ENCODE assay signal across 8 cellular contexts in genomic region chr15:48810414-48811324, GRCh38. TPM values are rescaled to one million over a fixed set of nuclear protein-coding genes. Genes with fewer than 3 reads are reported as not detected.
DNase-seq lines count a peak whose midpoint lies in the region; ATAC-seq and TF ChIP-seq lines count a peak whose summit lies in the region.

Gene CEP152 (minus strand): TSS chr15:48811069. CDS start chr15:48805649, 5,420 bp downstream.

- H3K4me2 ChIP-seq in KMS-11 = peak within 1 kb of the TSS; percentile 82

- H4K20me1 ChIP-seq in KMS-11 (ENCODE audit: insufficient read depth) = no peaks in the 10 kb centered on the region

- peak within 1 kb of the TSS; percentile 93 for H3K9ac ChIP-seq in KMS-11
- peak within 1 kb of the TSS; percentile 50 for H3K9ac ChIP-seq in muscle layer of colon (ENCODE audit: low read length)

- H3K4me3 Mint-ChIP-seq in activated T-cell treated with anti-CD3 and anti-CD28 coated beads, Interleukin-2, amount 50 U/mL, for 24 hours = peak within 1 kb of the TSS; percentile 96

- ATAC-seq in GM21786 (IDR thresholded peaks at IDR 0.05; ENCODE audit: unreplicated experiment) (peak; percentile 96), Panc1 (peak; percentile 99), esophagus mucosa (peak; percentile 100)

- H3K36me3 ChIP-seq in KMS-11 (ENCODE audit: insufficient read depth) = no peaks in the 10 kb centered on the region
- no peaks in the 10 kb centered on the region for H3K36me3 ChIP-seq in Panc1 (ENCODE audit: control insufficient read depth, insufficient read depth, low read length)
- no peaks in the 10 kb centered on the region for H3K36me3 ChIP-seq in muscle layer of colon (ENCODE audit: insufficient read depth, low read length)

- POLR2A ChIA-PET in Panc1 (lab: Charles Lee) = interaction anchor here (0.5 to 0.6 kb wide), 2 partner anchors 42 to 109 kb away, joined by 4 read pairs; no protein-coding TSS in a partner anchor

- H3K9me3 Mint-ChIP-seq in activated T-cell treated with anti-CD3 and anti-CD28 coated beads, Interleukin-2, amount 50 U/mL, for 24 hours = no peaks in the 10 kb centered on the region

- H3K79me2 ChIP-seq in KMS-11 (ENCODE audit: insufficient read depth, low read depth) = peaks cover 42% of the 10 kb centered on the region; the same call in 1 of the 2 replicates

- H3K27ac ChIP-seq in KMS-11 (peak within 1 kb of the TSS; percentile 74), Panc1 (ENCODE audit: low read length) (peak within 1 kb of the TSS; percentile 92), muscle layer of colon (ENCODE audit: low read depth, low read length) (peak within 1 kb of the TSS; percentile 45)

- peak within 1 kb of the TSS; percentile 67 for H3K4me3 ChIP-seq in KMS-11 (IDR thresholded peaks at IDR 0.05; ENCODE audit: insufficient read depth, low read depth, low read length)
- peak within 1 kb of the TSS; percentile 97 to 100 for H3K4me3 ChIP-seq in Panc1 (ENCODE audit: low read depth in 2 of 2, low read length in 2 of 2)
- H3K4me3 ChIP-seq in muscle layer of colon (ENCODE audit: low read depth in 1 of 2, low read length in 2 of 2) = peak within 1 kb of the TSS; percentile 69 to 96

- peaks cover 26% of the 10 kb centered on the region for H3K36me3 Mint-ChIP-seq in activated T-cell treated with anti-CD3 and anti-CD28 coated beads, Interleukin-2, amount 50 U/mL, for 24 hours (ENCODE audit: low read depth)

- CTCF ChIA-PET in Panc1 (lab: Charles Lee) = no interaction called here

- H3K27ac Mint-ChIP-seq in activated T-cell treated with anti-CD3 and anti-CD28 coated beads, Interleukin-2, amount 50 U/mL, for 24 hours = peak within 1 kb of the TSS; percentile 96

- peak within 1 kb of the TSS; percentile 91 for H2AFZ ChIP-seq in KMS-11 (ENCODE audit: low read depth)

- peaks cover 3% of the 10 kb centered on the region for H3K27me3 Mint-ChIP-seq in activated T-cell treated with anti-CD3 and anti-CD28 coated beads, Interleukin-2, amount 50 U/mL, for 24 hours

- H3K27me3 ChIP-seq in KMS-11 (ENCODE audit: insufficient read depth, low read depth) = no peaks in the 10 kb centered on the region
- no peaks in the 10 kb centered on the region; the same call in 1 of the 2 replicates for H3K27me3 ChIP-seq in Panc1 (ENCODE audit: control insufficient read depth, insufficient read depth, low read length)
- no peaks in the 10 kb centered on the region for H3K27me3 ChIP-seq in muscle layer of colon (ENCODE audit: control insufficient read depth in 1 of 2, insufficient read depth in 2 of 2, low read length in 2 of 2)

- intact Hi-C loops in Panc1 (cut with micrococcal nuclease; ENCODE audit: unreplicated experiment) = no loop called here

- H3K9me3 ChIP-seq in Panc1 (ENCODE audit: control insufficient read depth, insufficient read depth, low read depth, low read length) = no peaks in the 10 kb centered on the region
- no peaks in the 10 kb centered on the region for H3K9me3 ChIP-seq in muscle layer of colon (ENCODE audit: low read length)

- H3K4me1 ChIP-seq in KMS-11 (ENCODE audit: low read depth, poor library complexity, severe bottlenecking) (peaks cover 29% of the 10 kb centered on the region), Panc1 (ENCODE audit: control insufficient read depth, insufficient read depth, low read length) (peaks cover 16% of the 10 kb centered on the region), muscle layer of colon (ENCODE audit: insufficient read depth, low read length) (peaks cover 6% of the 10 kb centered on the region)

- in situ Hi-C loops in Panc1 (cut with HindIII; ENCODE audit: low pct_unique_long_range_greater_than_20kb, low sequenced_read_pairs) = no loop called here

- peak; percentile 90 for DNase-seq in DMS79 treated with DMSO at 0.1 percent for 48 hours (lab: John Stamatoyannopoulos, UW)
- DNase-seq in Panc1 (ENCODE audit: low read depth, low spot score) = peak; percentile 99
- DNase-seq in activated T-cell treated with anti-CD3 and anti-CD28 coated beads, Interleukin-2, amount 50 U/mL, for 24 hours = peak; percentile 96
- DNase-seq in stimulated activated CD8-positive, alpha-beta memory T cell treated with anti-CD3 and anti-CD28 coated beads, Interleukin-7, amount 100 ng/mL, for 1 hour (ENCODE audit: low read depth in 2 of 2) = peak; percentile 92 to 96

- BruUV-seq in Panc1 (replicated peaks; lab: Mats Ljungman, UMichigan) = TSS peak; percentile 72

- H3K4me1 Mint-ChIP-seq in activated T-cell treated with anti-CD3 and anti-CD28 coated beads, Interleukin-2, amount 50 U/mL, for 24 hours (ENCODE audit: low read depth) = peaks cover 32% of the 10 kb centered on the region

- TF ChIP-seq CTCF in KMS-11 (conservative IDR thresholded peaks at IDR 0.05; ENCODE audit: low read depth, low read length) (no peak), Panc1 (IDR thresholded peaks at IDR 0.05) (no peak)

RNA-seq across cellular contexts. Expression of gene CEP152, which starts in this region (rescaled TPM):
- total RNA-seq in Panc1 (2021; ENCODE audit: unreplicated experiment) (13.9 TPM), esophagus mucosa (4.5 TPM)
- polyA plus RNA-seq in Panc1 (2012; ENCODE audit: insufficient read length) = 2.2 TPM

Comparison
In these comparisons a context has a peak if more than half of its experiments do, and no peak if none do; other contexts are left out.
1. Peak in every context shown above with its lines: DNase-seq, ATAC-seq, H3K4me3 ChIP-seq and H3K27ac ChIP-seq.